In genomic region chr2:7456762-7457161, GRCh38 we compare ENCODE assay signal across 18 cellular contexts.
DNase-seq lines count a peak whose midpoint lies in the region; ATAC-seq and TF ChIP-seq lines count a peak whose summit lies in the region.
"Had no signal": no experiment of that assay in that cellular context is flagged by ENCODE, and none has a peak within 500 bp of the region (broad histone marks: within the 10 kb centered on the region; RNA-seq: fewer than 3 reads in every experiment).

No MANE protein-coding gene starts in this region.

- H3K27me3 ChIP-seq in cardiac muscle cell (no peaks in the 10 kb centered on the region), left ventricle myocardium inferior (ENCODE audit: low read depth) (peaks cover 25% of the 10 kb centered on the region), stomach (no peaks in the 10 kb centered on the region)
- H3K27me3 ChIP-seq: SJCRH30 had no signal

- POLR2A ChIA-PET in naive thymus-derived CD8-positive, alpha-beta T cell (lab: Charles Lee): interaction anchor here (0.7 to 1.4 kb wide), 2 partner anchors 12 to 143 kb away, joined by 3 read pairs; no protein-coding TSS in a partner anchor

- intact Hi-C loops in left ventricle myocardium inferior (cut with micrococcal nuclease) (no loop called here), left ventricle myocardium superior (cut with micrococcal nuclease) (no loop called here), stomach (cut with DNase I; ENCODE audit: low total_unique reads) (no loop called here)

- peak overlapping the region; percentile 65 for H3K27ac ChIP-seq in cardiac muscle cell
- H3K27ac ChIP-seq in left ventricle myocardium inferior (replicated peaks): no peak overlapping the region
- H3K27ac ChIP-seq in stomach: no peak overlapping the region
- H3K27ac ChIP-seq: A549, PC-9, RWPE1, SJCRH30 had no signal

- peak in 1 of 2 donors; percentile 88 for DNase-seq in cardiac muscle cell (ENCODE audit: low read depth in 1 of 2, low spot score in 1 of 2)
- DNase-seq in left ventricle myocardium inferior: no peak
- DNase-seq in left ventricle myocardium superior: no peak
- DNase-seq in naive thymus-derived CD8-positive, alpha-beta T cell: no peak
- no peak for DNase-seq in stimulated activated CD4-positive, alpha-beta T cell treated with anti-CD3 and anti-CD28 coated beads, Interleukin-2, amount 100 ng/mL, for 48 hours
- no peak for DNase-seq in NCI-H1105 treated with DMSO at 0.1 percent for 48 hours (lab: John Stamatoyannopoulos, UW)
- DNase-seq in foreskin fibroblast: no peak
- no peak for DNase-seq in stomach
- DNase-seq: CD4-positive, alpha-beta T cell; DMS153; GF-D8; NCI-H187; NCI-H226; NCI-H524; PC-9; SJCRH30 had no signal

- no peak for TF ChIP-seq CTCF in cardiac muscle cell (IDR thresholded peaks at IDR 0.05; ENCODE audit: low read depth, low read length)
- TF ChIP-seq CTCF in left ventricle myocardium inferior (IDR thresholded peaks at IDR 0.05; ENCODE audit: borderline replicate concordance): no peak
- no peak for TF ChIP-seq CTCF in foreskin fibroblast (IDR thresholded peaks at IDR 0.05; ENCODE audit: low read depth, low read length)
- TF ChIP-seq CTCF in stomach (IDR thresholded peaks at IDR 0.05): no peak

- H3K4me3 Mint-ChIP-seq in naive thymus-derived CD8-positive, alpha-beta T cell: no peak overlapping the region
- H3K4me3 Mint-ChIP-seq: CD4-positive, alpha-beta T cell had no signal

- 53 to 65% (median 55%) methylated on average over 13 of the region's 13 CpGs for WGBS in stomach, 5 donors

- peak; percentile 45 for ATAC-seq in left ventricle myocardium superior
- ATAC-seq in naive thymus-derived CD8-positive, alpha-beta T cell: no peak
- ATAC-seq: A549 had no signal

- peaks cover 0 to 2% (median 0%) of the 10 kb centered on the region in 9 donors for H3K9me3 Mint-ChIP-seq in naive thymus-derived CD8-positive, alpha-beta T cell
- H3K9me3 Mint-ChIP-seq: CD4-positive, alpha-beta T cell had no signal

- H3K27me3 Mint-ChIP-seq in naive thymus-derived CD8-positive, alpha-beta T cell: no peaks in the 10 kb centered on the region
- H3K27me3 Mint-ChIP-seq: CD4-positive, alpha-beta T cell had no signal

- peaks cover 12% of the 10 kb centered on the region for H3K4me1 ChIP-seq in cardiac muscle cell (ENCODE audit: low read depth)
- peaks cover 6% of the 10 kb centered on the region for H3K4me1 ChIP-seq in left ventricle myocardium inferior
- H3K4me1 ChIP-seq in stomach: no peaks in the 10 kb centered on the region
- H3K4me1 ChIP-seq: A549, SJCRH30 had no signal

- H3K4me3 ChIP-seq in cardiac muscle cell (no peak overlapping the region), left ventricle myocardium inferior (no peak overlapping the region), foreskin fibroblast (ENCODE audit: low read depth in 1 of 2, low read length in 2 of 2) (no peak overlapping the region), stomach (no peak overlapping the region)
- H3K4me3 ChIP-seq: A549, PC-9, SJCRH30 had no signal

- no peak for TF ChIP-seq EP300 in stomach (IDR thresholded peaks at IDR 0.05)

- H3K36me3 Mint-ChIP-seq in naive thymus-derived CD8-positive, alpha-beta T cell: peaks cover 0 to 3% (median 0%) of the 10 kb centered on the region in 3 donors

- peaks cover 22 to 55% (median 43%) of the 10 kb centered on the region in 4 donors for H3K4me1 Mint-ChIP-seq in naive thymus-derived CD8-positive, alpha-beta T cell

- H3K36me3 ChIP-seq in cardiac muscle cell (no peaks in the 10 kb centered on the region), left ventricle myocardium inferior (no peaks in the 10 kb centered on the region), stomach (no peaks in the 10 kb centered on the region)
- H3K36me3 ChIP-seq: SJCRH30 had no signal

- H3K27ac Mint-ChIP-seq in naive thymus-derived CD8-positive, alpha-beta T cell: peak overlapping the region in 6 of 10 donors; percentile 16 to 61 (median 48)
- H3K27ac Mint-ChIP-seq: CD4-positive, alpha-beta T cell had no signal

- no peak for TF ChIP-seq POLR2A in stomach (IDR thresholded peaks at IDR 0.05)

- no peaks in the 10 kb centered on the region for H3K9me3 ChIP-seq in cardiac muscle cell (ENCODE audit: low read depth)
- no peaks in the 10 kb centered on the region for H3K9me3 ChIP-seq in left ventricle myocardium inferior (replicated peaks)
- H3K9me3 ChIP-seq in stomach: no peaks in the 10 kb centered on the region
- H3K9me3 ChIP-seq: A549, SJCRH30 had no signal
